9 cellular contexts compared by ENCODE assay signal in the genomic region with DNA sequence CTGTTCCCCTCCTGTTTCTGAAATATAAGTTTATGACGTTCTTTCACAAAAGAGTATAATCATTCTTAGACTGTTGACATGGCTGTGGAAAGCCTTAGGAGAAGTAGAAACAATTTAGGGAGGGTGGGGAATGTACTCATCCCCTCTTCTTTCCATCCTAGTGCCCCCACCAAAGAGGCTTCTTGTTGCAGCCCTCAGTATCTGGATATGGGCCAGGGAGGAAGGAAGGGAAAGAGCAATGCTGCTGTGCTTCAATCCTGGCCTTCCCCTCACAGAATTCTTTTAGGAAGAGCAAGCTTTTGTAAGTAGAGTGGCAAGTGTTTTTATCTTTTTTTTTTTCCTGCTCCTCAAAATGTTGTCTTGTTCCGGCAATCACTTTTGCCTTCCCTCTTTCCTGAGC. TPM values are rescaled to one million over a fixed set of nuclear protein-coding genes. Genes with fewer than 3 reads are reported as not detected.
DNase-seq lines count a peak whose midpoint lies in the region; ATAC-seq, FAIRE-seq and TF ChIP-seq lines count a peak whose summit lies in the region.
"Had no signal": no experiment of that assay in that cellular context is flagged by ENCODE, and none has a peak within 500 bp of the region (broad histone marks: within the 10 kb centered on the region; RNA-seq: fewer than 3 reads in every experiment).

No MANE protein-coding gene starts in this region.

- no peak for FAIRE-seq in RCC 7860 (lab: Jason Lieb, UNC)

- H3K18ac ChIP-seq in IMR-90 (ENCODE audit: low read depth, low read length): peak overlapping the region; percentile 11; the same call in 1 of the 2 replicates

- H3K4me1 Mint-ChIP-seq in naive thymus-derived CD8-positive, alpha-beta T cell: peaks cover 20 to 50% (median 39%) of the 10 kb centered on the region in 4 donors

- H3K4me3 Mint-ChIP-seq in naive thymus-derived CD8-positive, alpha-beta T cell: peak overlapping the region; percentile 67 to 92 (median 82)

- no peaks in the 10 kb centered on the region; the same call in 1 of the 2 replicates for H3K27me3 ChIP-seq in IMR-90 (ENCODE audit: control insufficient read depth, insufficient read depth, low read length)

- 0 out of 2 replicates have a peak, but pooled peaks cover 12% of the 10 kb centered on the region for H4K20me1 ChIP-seq in IMR-90 (ENCODE audit: insufficient read depth, low read length)

- peak overlapping the region; percentile 74; the same call in 1 of the 2 replicates for H2AK5ac ChIP-seq in IMR-90 (ENCODE audit: low read depth, low read length)

- H3K4me2 ChIP-seq in IMR-90 (ENCODE audit: low read depth, low read length): peak overlapping the region; percentile 97

- peaks cover 20% of the 10 kb centered on the region for H3K9me1 ChIP-seq in IMR-90 (ENCODE audit: insufficient read depth, low read length)

- no peaks in the 10 kb centered on the region for H3K36me3 ChIP-seq in IMR-90 (ENCODE audit: control insufficient read depth, insufficient read depth, low read length)

- TF ChIP-seq POLR2A in IMR-90 (IDR thresholded peaks at IDR 0.05; ENCODE audit: low read depth, low read length): no peak

- peak overlapping the region; percentile 73; the same call in 1 of the 2 replicates for H3K9ac ChIP-seq in IMR-90 (ENCODE audit: low read depth, low read length)

- peak overlapping the region; percentile 47; the same call in 1 of the 2 replicates for H3K4ac ChIP-seq in IMR-90 (ENCODE audit: low read depth, low read length)

- TF ChIP-seq RAD21 in IMR-90 (IDR thresholded peaks at IDR 0.05; ENCODE audit: low read length): no peak

- peak overlapping the region in 2 of 10 donors; percentile 10 to 88 for H3K27ac Mint-ChIP-seq in naive thymus-derived CD8-positive, alpha-beta T cell

- H2BK120ac ChIP-seq in IMR-90 (ENCODE audit: low read depth, low read length): peak overlapping the region; percentile 2; the same call in 1 of the 2 replicates

- intact Hi-C loops in IMR-90 (cut with micrococcal nuclease): no loop called here

- ATAC-seq in IMR-90 (ENCODE audit: low read depth): no peak
- no peak for ATAC-seq in naive thymus-derived CD8-positive, alpha-beta T cell
- ATAC-seq in HG03460 (IDR thresholded peaks at IDR 0.05; ENCODE audit: unreplicated experiment): no peak
- ATAC-seq in HG03045 (IDR thresholded peaks at IDR 0.05; ENCODE audit: unreplicated experiment): no peak
- no peak for ATAC-seq in HG02623 (IDR thresholded peaks at IDR 0.05; ENCODE audit: unreplicated experiment)

- H2AK9ac ChIP-seq in IMR-90 (replicated peaks; ENCODE audit: low read depth, low read length, poor library complexity): no peak overlapping the region

- peak overlapping the region; percentile 14; the same call in 1 of the 2 replicates for H4K91ac ChIP-seq in IMR-90 (ENCODE audit: insufficient read depth, low read depth, low read length)

- no peak for DNase-seq in AG04449 (ENCODE audit: low read depth, low spot score)
- DNase-seq in IMR-90: peak; percentile 37
- peak in 1 of 61 donors; percentile 15 for DNase-seq in caudate nucleus (lab: John Stamatoyannopoulos, UW)
- no peak for DNase-seq in naive thymus-derived CD8-positive, alpha-beta T cell
- DNase-seq in RCC 7860 (ENCODE audit: low spot score): no peak
- DNase-seq: NCI-H526 treated with DMSO at 0.1 percent for 48 hours had no signal

- peak overlapping the region; percentile 73 for H3K4me3 ChIP-seq in AG04449 (ENCODE audit: low read depth, low read length)
- H3K4me3 ChIP-seq in IMR-90 (ENCODE audit: insufficient read depth, low read depth, low read length): peak overlapping the region; percentile 89

- peaks cover 0 to 1% (median 0%) of the 10 kb centered on the region in 5 donors for H3K27me3 Mint-ChIP-seq in naive thymus-derived CD8-positive, alpha-beta T cell

- in situ Hi-C loops in IMR-90 (cut with MboI; ENCODE audit: low sequenced_read_pairs): no loop called here

- POLR2A ChIA-PET in AG04449 (lab: Yijun Ruan, JAX): interaction anchor here (1.0 kb wide), 2 partner anchors 9 to 18 kb away, joined by 4 read pairs; no protein-coding TSS in a partner anchor
- POLR2A ChIA-PET in IMR-90 (lab: Charles Lee; ENCODE audit: unreplicated experiment): interaction anchor here (0.6 kb wide), 1 partner anchor 121 kb away, joined by 3 read pairs; no protein-coding TSS in a partner anchor
- POLR2A ChIA-PET in naive thymus-derived CD8-positive, alpha-beta T cell (lab: Charles Lee): interaction anchor here (0.5 to 8.3 kb wide), 5 partner anchors 9 to 280 kb away, joined by 3 to 104 read pairs (median 4); a partner anchor contains a TSS

- whole genome bisulfite sequencing in IMR-90 (ENCODE audit: extremely low coverage in 2 of 2, insufficient read length in 1 of 2), 2 experiments: no CpG with 5 or more reads among the region's 2 CpGs

- H3K9me3 ChIP-seq in IMR-90 (ENCODE audit: control insufficient read depth, insufficient read depth, low read length): no peaks in the 10 kb centered on the region

- BruUV-seq in IMR-90 (replicated peaks; lab: Mats Ljungman, UMichigan): no TSS peak

- peak overlapping the region; percentile 69 for H3K14ac ChIP-seq in IMR-90 (replicated peaks; ENCODE audit: low read depth, low read length)

- H3K56ac ChIP-seq in IMR-90 (ENCODE audit: extremely low read depth, insufficient read depth, low read length): peak overlapping the region; percentile 42; the same call in 1 of the 2 replicates

- peaks cover 36 to 50% of the 10 kb centered on the region in 2 experiments for H3K79me1 ChIP-seq in IMR-90 (ENCODE audit: low read depth in 1 of 2, low read length in 2 of 2)

- H2BK20ac ChIP-seq in IMR-90 (ENCODE audit: low read depth, low read length): no peak overlapping the region

- H3K23ac ChIP-seq in IMR-90 (ENCODE audit: low read depth, low read length): peak overlapping the region; percentile 69

- no peak overlapping the region for H2AFZ ChIP-seq in IMR-90 (replicated peaks; ENCODE audit: low read length, poor library complexity)

- H2BK5ac ChIP-seq in IMR-90 (ENCODE audit: low read depth, low read length, poor library complexity, severe bottlenecking): peak overlapping the region; percentile 45

- CTCF ChIA-PET in AG04449 (lab: Yijun Ruan, JAX) (interaction anchor here (1.1 to 21.8 kb wide), 8 partner anchors 11 to 108 kb away, joined by 4 to 385 read pairs (median 16); a partner anchor contains a TSS), IMR-90 (lab: Yijun Ruan, JAX) (interaction anchor here (0.6 to 1.7 kb wide), 4 partner anchors 13 to 46 kb away, joined by 3 to 5 read pairs (median 4); no protein-coding TSS in a partner anchor)

- H3K9me3 Mint-ChIP-seq in naive thymus-derived CD8-positive, alpha-beta T cell: no peaks in the 10 kb centered on the region

- TF ChIP-seq CTCF in AG04449 (IDR thresholded peaks at IDR 0.05; ENCODE audit: insufficient read depth, low read length, missing control alignments) (no peak), IMR-90 (conservative IDR thresholded peaks at IDR 0.05; ENCODE audit: low read depth, low read length) (no peak)

- H2BK15ac ChIP-seq in IMR-90 (ENCODE audit: low read depth, low read length): no peak overlapping the region

- 0 out of 2 replicates have a peak overlapping the region, but pooled peaks have one; percentile 4 for H4K5ac ChIP-seq in IMR-90 (ENCODE audit: low read depth, low read length)

- H3K36me3 Mint-ChIP-seq in naive thymus-derived CD8-positive, alpha-beta T cell: no peaks in the 10 kb centered on the region

- peaks cover 38% of the 10 kb centered on the region for H3K4me1 ChIP-seq in IMR-90 (ENCODE audit: control insufficient read depth, insufficient read depth, low read length)

- dilution Hi-C loops in IMR-90 (cut with HindIII; ENCODE audit: low sequenced_read_pairs, unreplicated experiment): no loop called here

- peak overlapping the region; percentile 7 to 32; a peak in 2 of 4 replicates for H4K8ac ChIP-seq in IMR-90 (ENCODE audit: low read depth in 2 of 2, low read length in 2 of 2)

- no peak overlapping the region for H3K27ac ChIP-seq in IMR-90 (ENCODE audit: insufficient read depth, low read length)
- peak overlapping the region; percentile 13 for H3K27ac ChIP-seq in caudate nucleus (ENCODE audit: low read depth, low read length)

TF ChIP-seq in IMR-90, 13 proteins besides CTCF, POLR2A, EP300 and RAD21 (continues in another document):
- TF ChIP-seq RFX5 (IDR thresholded peaks at IDR 0.05; ENCODE audit: low read depth, low read length) (no peak), MAFK (IDR thresholded peaks at IDR 0.05; ENCODE audit: low read depth, low read length) (no peak), CEBPB (IDR thresholded peaks at IDR 0.05; ENCODE audit: low read depth, low read length) (no peak)

RNA-seq across cellular contexts. Expression of a gene that starts 1.7 kb away (rescaled TPM):
- total RNA-seq in IMR-90 (2012; rRNA removed): 10.4 and 13.1 TPM in 2 replicates
- polyA plus RNA-seq in IMR-90 (2012; rRNA removed): 11.7 and 14.0 TPM in 2 replicates
- polyA plus RNA-seq in IMR-90 (2012; cell fraction: cytosol; rRNA removed): 4.2 and 6.0 TPM in 2 replicates
- polyA plus RNA-seq in IMR-90 (2012; cell fraction: nucleus; rRNA removed; ENCODE audit: low replicate concordance): 6.6 and 18.3 TPM in 2 replicates
- 1 to 10 TPM; 6.2 to 8.1 TPM for total RNA-seq in naive thymus-derived CD8-positive, alpha-beta T cell
- 1 to 10 TPM in 2 of 3 donors, under 1 TPM in 1; 0.69 to 2.5 (median 1.9) TPM for polyA plus RNA-seq in naive thymus-derived CD8-positive, alpha-beta T cell

RNA-seq across cellular contexts. Expression of a gene that starts 15.6 kb away (rescaled TPM):
- total RNA-seq in IMR-90 (2012; rRNA removed): 19.7 and 30.0 TPM in 2 replicates
- 26.0 and 30.9 TPM in 2 replicates for polyA plus RNA-seq in IMR-90 (2012; rRNA removed)
- polyA plus RNA-seq in IMR-90 (2012; cell fraction: cytosol; rRNA removed): 7.0 and 19.7 TPM in 2 replicates
- polyA plus RNA-seq in IMR-90 (2012; cell fraction: nucleus; rRNA removed; ENCODE audit: low replicate concordance): 52.6 and 88.0 TPM in 2 replicates
- total RNA-seq in naive thymus-derived CD8-positive, alpha-beta T cell: 1 to 10 TPM; 1.4 to 1.5 TPM
- under 1 TPM in 2 of 3 donors, not detected in 1; 0.08 to 0.62 TPM for polyA plus RNA-seq in naive thymus-derived CD8-positive, alpha-beta T cell

RNA-seq across cellular contexts. Expression of a gene that starts 17.5 kb away (rescaled TPM):
- total RNA-seq in IMR-90 (2012; rRNA removed): 0.18 and 0.28 TPM in 2 replicates
- polyA plus RNA-seq in IMR-90 (2012; rRNA removed): 0.87 and 1.4 TPM in 2 replicates
- polyA plus RNA-seq in IMR-90 (2012; cell fraction: cytosol; rRNA removed): 0.45 and 0.78 TPM in 2 replicates
- 2.8 and 3.8 TPM in 2 replicates for polyA plus RNA-seq in IMR-90 (2012; cell fraction: nucleus; rRNA removed; ENCODE audit: low replicate concordance)
- 100 to 1,000 TPM; 156 to 166 TPM for total RNA-seq in naive thymus-derived CD8-positive, alpha-beta T cell
- polyA plus RNA-seq in naive thymus-derived CD8-positive, alpha-beta T cell: 10 to 100 TPM; 14.5 to 23.0 (median 22.2) TPM

RNA-seq across cellular contexts. Expression of a gene that starts 25.6 kb away (rescaled TPM):
- not detected in 2 replicates for total RNA-seq in IMR-90 (2012; rRNA removed)
- polyA plus RNA-seq in IMR-90 (2012; rRNA removed): not detected in 2 replicates
- not detected in 2 replicates for polyA plus RNA-seq in IMR-90 (2012; cell fraction: cytosol; rRNA removed)
- polyA plus RNA-seq in IMR-90 (2012; cell fraction: nucleus; rRNA removed; ENCODE audit: low replicate concordance): not detected in 2 replicates
- total RNA-seq in naive thymus-derived CD8-positive, alpha-beta T cell: not detected
- polyA plus RNA-seq in naive thymus-derived CD8-positive, alpha-beta T cell: not detected

RNA-seq across cellular contexts. Expression of a gene that starts 32.8 kb away (rescaled TPM):
- under 0.01 and 0.36 TPM in 2 replicates for total RNA-seq in IMR-90 (2012; rRNA removed)
- polyA plus RNA-seq in IMR-90 (2012; rRNA removed): 0.34 and 0.42 TPM in 2 replicates
- 0.22 and 0.55 TPM in 2 replicates for polyA plus RNA-seq in IMR-90 (2012; cell fraction: cytosol; rRNA removed)
- polyA plus RNA-seq in IMR-90 (2012; cell fraction: nucleus; rRNA removed; ENCODE audit: low replicate concordance): 0.41 and 0.76 TPM in 2 replicates
- under 1 TPM; 0.31 to 0.52 TPM for total RNA-seq in naive thymus-derived CD8-positive, alpha-beta T cell
- under 1 TPM; 0.02 to 0.73 (median 0.42) TPM for polyA plus RNA-seq in naive thymus-derived CD8-positive, alpha-beta T cell

Comparison
In these comparisons a context has a peak if more than half of its experiments do, and no peak if none do; other contexts are left out.
1. RNA of a gene that starts 17.5 kb away (total RNA-seq): 156 to 166 TPM in naive thymus-derived CD8-positive, alpha-beta T cell; 0.18 to 0.28 TPM in IMR-90; every median in the first group is over 100 times any median in the second.